ENCODE assay signal across 8 cellular contexts in the genomic region with DNA sequence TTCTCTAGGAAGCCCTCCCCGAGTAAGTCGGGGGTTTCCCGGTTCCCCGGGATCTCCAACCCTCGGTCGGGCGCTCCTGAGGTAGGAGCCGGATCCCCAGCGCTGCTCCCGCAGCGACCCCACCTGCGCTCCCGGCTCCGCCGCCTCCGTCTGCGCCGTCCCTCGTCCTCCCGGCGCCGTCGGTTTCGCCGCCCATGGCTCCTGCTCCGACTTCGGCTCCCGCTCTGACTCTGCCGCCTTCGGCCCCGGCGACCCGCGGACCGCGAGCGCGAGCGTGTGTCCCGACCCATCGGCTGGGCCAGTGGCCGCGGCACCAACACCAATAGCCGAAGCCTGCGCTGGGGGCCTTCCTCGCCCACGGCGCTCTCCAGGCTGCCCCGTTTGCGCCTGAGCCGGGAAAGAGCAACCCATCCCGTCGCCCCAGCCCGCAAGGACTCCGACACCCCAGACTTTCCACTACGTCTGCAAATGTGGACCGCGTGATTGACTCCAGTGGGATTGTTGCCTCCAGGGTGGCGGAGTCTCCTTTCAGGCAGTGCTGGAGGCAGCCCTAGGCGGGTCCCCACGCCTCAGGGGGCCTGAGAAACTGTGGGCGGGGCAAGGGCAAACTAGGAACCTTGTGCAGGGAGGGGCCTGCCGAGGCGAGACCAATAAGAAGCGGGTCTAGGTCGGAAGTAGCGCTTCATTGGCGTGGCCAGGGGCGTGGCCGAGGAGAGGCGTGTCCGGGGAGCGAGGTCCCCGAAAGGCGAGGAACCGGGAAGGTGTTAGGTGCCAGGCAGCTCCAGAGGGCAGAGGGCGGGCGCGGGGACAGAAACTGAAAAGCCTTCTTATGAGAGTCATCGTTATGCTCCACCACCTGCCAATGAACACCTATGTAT. TPM values are rescaled to one million over a fixed set of nuclear protein-coding genes. Genes with fewer than 3 reads are reported as not detected.
DNase-seq lines count a peak whose midpoint lies in the region; ATAC-seq and TF ChIP-seq lines count a peak whose summit lies in the region.

A gene (minus strand): TSS at position 318 of the 878 bp plus-strand sequence. CDS start 28 bp downstream, at position 290.

- H3K27me3 ChIP-seq in BE2C = no peaks in the 10 kb centered on the region

- ATAC-seq in GM19328 (IDR thresholded peaks at IDR 0.05; ENCODE audit: unreplicated experiment) (peak; percentile 91), HG03521 (IDR thresholded peaks at IDR 0.05; ENCODE audit: unreplicated experiment) (peak; percentile 87)

- no peak for TF ChIP-seq CTCF in BE2C (IDR thresholded peaks at IDR 0.05; ENCODE audit: low read depth, low read length)

- peaks cover 5% of the 10 kb centered on the region for H3K36me3 ChIP-seq in BE2C

- no peaks in the 10 kb centered on the region; the same call in 1 of the 2 replicates for H3K4me1 ChIP-seq in BE2C

- H3K9me3 ChIP-seq in BE2C = no peaks in the 10 kb centered on the region

- H3K4me3 ChIP-seq in BE2C (ENCODE audit: low read depth, low read length) = peak within 1 kb of the TSS; percentile 96

- peak; percentile 99 for DNase-seq in BE2C
- DNase-seq in NCI-H748 treated with DMSO at 0.1 percent for 48 hours (lab: John Stamatoyannopoulos, UW) = peak; percentile 76
- peak; percentile 98 for DNase-seq in activated CD4-positive, alpha-beta T cell treated with anti-CD3 and anti-CD28 coated beads, Interleukin-2, amount 50 U/mL, for 24 hours (ENCODE audit: low read depth in 1 of 2, low spot score in 1 of 2)
- DNase-seq in dedifferentiated amniotic fluid mesenchymal stem cell (ENCODE audit: extremely low spot score) = peak; percentile 98
- DNase-seq in left kidney (ENCODE audit: low read depth, low spot score) = peak; percentile 99
- DNase-seq in stimulated activated CD4-positive, alpha-beta T cell treated with anti-CD3 and anti-CD28 coated beads, Interleukin-2, amount 100 ng/mL, for 24 hours = peak; percentile 99 to 100

RNA-seq across cellular contexts. Expression of the gene that starts here (rescaled TPM):
- 92.4 TPM for polyA plus RNA-seq in BE2C (2012; ENCODE audit: insufficient read depth, insufficient read length, low read depth)

Comparison
In these comparisons a context has a peak if more than half of its experiments do, and no peak if none do; other contexts are left out.
1. Peak in every context shown above with its lines: DNase-seq, ATAC-seq and H3K4me3 ChIP-seq.